1 cellular context compared by ENCODE assay signal in the genomic region with DNA sequence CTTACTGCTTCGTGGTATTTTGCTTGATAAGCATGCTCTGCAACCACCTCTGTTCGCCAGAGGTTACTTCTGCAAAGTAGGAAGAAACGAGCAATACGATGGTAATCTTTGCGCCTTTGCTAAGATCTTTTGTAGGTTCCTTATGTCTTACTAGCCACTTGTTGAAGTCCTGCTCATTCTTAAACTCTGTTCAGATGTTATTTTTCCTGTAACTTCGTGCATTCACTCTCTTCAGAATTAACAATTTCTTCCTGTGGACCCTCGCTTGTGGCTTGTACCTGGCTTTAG.
TF ChIP-seq lines count a peak whose summit lies in the region.

No MANE protein-coding gene starts in this region.

TF ChIP-seq in IMR-90, 13 proteins besides CTCF, POLR2A, EP300 and RAD21 (continued from another document):
- no peak for TF ChIP-seq NFE2L2 (IDR thresholded peaks at IDR 0.05; ENCODE audit: low read depth, low read length)
- no peak for TF ChIP-seq MAZ (IDR thresholded peaks at IDR 0.05; ENCODE audit: borderline replicate concordance, low read depth, low read length)
- TF ChIP-seq MXI1 (IDR thresholded peaks at IDR 0.05; ENCODE audit: borderline replicate concordance, low read depth, low read length), result no peak
- TF ChIP-seq BHLHE40 (IDR thresholded peaks at IDR 0.05; ENCODE audit: low read depth, low read length), result no peak
- no peak for TF ChIP-seq CEBPB (IDR thresholded peaks at IDR 0.05; ENCODE audit: low read depth, low read length)
- no peak for TF ChIP-seq MAFK (IDR thresholded peaks at IDR 0.05; ENCODE audit: low read depth, low read length)
- TF ChIP-seq RFX5 (IDR thresholded peaks at IDR 0.05; ENCODE audit: low read depth, low read length), result no peak
- TF ChIP-seq CHD1 (IDR thresholded peaks at IDR 0.05; ENCODE audit: low read depth, low read length), result no peak
- TF ChIP-seq, protein P1, sequence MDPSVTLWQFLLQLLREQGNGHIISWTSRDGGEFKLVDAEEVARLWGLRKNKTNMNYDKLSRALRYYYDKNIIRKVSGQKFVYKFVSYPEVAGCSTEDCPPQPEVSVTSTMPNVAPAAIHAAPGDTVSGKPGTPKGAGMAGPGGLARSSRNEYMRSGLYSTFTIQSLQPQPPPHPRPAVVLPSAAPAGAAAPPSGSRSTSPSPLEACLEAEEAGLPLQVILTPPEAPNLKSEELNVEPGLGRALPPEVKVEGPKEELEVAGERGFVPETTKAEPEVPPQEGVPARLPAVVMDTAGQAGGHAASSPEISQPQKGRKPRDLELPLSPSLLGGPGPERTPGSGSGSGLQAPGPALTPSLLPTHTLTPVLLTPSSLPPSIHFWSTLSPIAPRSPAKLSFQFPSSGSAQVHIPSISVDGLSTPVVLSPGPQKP (IDR thresholded peaks at IDR 0.05; ENCODE audit: borderline replicate concordance, low read depth, low read length), result no peak
- TF ChIP-seq RCOR1 (IDR thresholded peaks at IDR 0.05; ENCODE audit: insufficient replicate concordance, low read length), result no peak
- TF ChIP-seq SMC3 (IDR thresholded peaks at IDR 0.05; ENCODE audit: low read depth, low read length), result no peak
- TF ChIP-seq FOS (IDR thresholded peaks at IDR 0.05; ENCODE audit: low read depth, low read length), result no peak
